Comparison of ENCODE assay signal across 15 cellular contexts in genomic region chr5:171913987-171914273, GRCh38.
A peak's percentile ranks its signal among the peaks of the same experiment; 100 is the strongest.
DNase-seq lines count a peak whose midpoint lies in the region; TF ChIP-seq lines count a peak whose summit lies in the region.
"Had no signal": no experiment of that assay in that cellular context is flagged by ENCODE, and none has a peak within 500 bp of the region (broad histone marks: within the 10 kb centered on the region; RNA-seq: fewer than 3 reads in every experiment).

No MANE protein-coding gene starts in this region.

- H3K27ac Mint-ChIP-seq in immature natural killer cell: peak overlapping the region in 4 of 6 donors; percentile 4 to 80 (median 46)

- peaks cover 49 to 70% of the 10 kb centered on the region in 2 donors for H3K4me1 Mint-ChIP-seq in immature natural killer cell

- H3K36me3 Mint-ChIP-seq in immature natural killer cell: no peaks in the 10 kb centered on the region

- peak overlapping the region; percentile 32 for H3K27ac ChIP-seq in VCaP
- H3K27ac ChIP-seq: hepatocyte, left ventricle myocardium inferior had no signal

- intact Hi-C loops in posterior vena cava (cut with DNase I): loop anchor here (10.0 kb wide), 3 partner anchors 91 to 271 kb away; partner anchors contain the start of genes FBXW11 (in 1 of the 2) and STK10 (in 1 of the 2)

- H3K27me3 Mint-ChIP-seq in immature natural killer cell (ENCODE audit: low read depth in 3 of 3): peaks cover 0 to 2% (median 0%) of the 10 kb centered on the region in 3 donors

- H3K4me3 Mint-ChIP-seq in immature natural killer cell: peak overlapping the region in 1 of 5 donors; percentile 1

- no peaks in the 10 kb centered on the region for H3K9me3 Mint-ChIP-seq in immature natural killer cell

- no peak for TF ChIP-seq CTCF in VCaP (conservative IDR thresholded peaks at IDR 0.05)

- DNase-seq in AG08395 (ENCODE audit: low spot score): peak; percentile 35
- DNase-seq in EL: peak; percentile 22
- DNase-seq in immature natural killer cell: no peak
- DNase-seq in stimulated activated CD8-positive, alpha-beta memory T cell treated with anti-CD3 and anti-CD28 coated beads, Interleukin-4, amount 100 ng/mL, for 48 hours: no peak
- DNase-seq in putamen (ENCODE audit: low spot score): no peak
- no peak for DNase-seq in posterior vena cava (ENCODE audit: low spot score)
- DNase-seq in NCI-H774 (lab: John Stamatoyannopoulos, UW): no peak
- DNase-seq: activated naive CD4-positive, alpha-beta T cell treated with Interleukin-2 at 50 U/mL for 16 hours; left ventricle myocardium inferior; NK-92 treated with Interleukin-12 subunit alpha and Interleukin-12 subunit beta, amount 100 ng/mL, for 24 hours; SHP77; substantia nigra; T1000 had no signal

Comparison
In these comparisons a context has a peak if more than half of its experiments do, and no peak if none do; other contexts are left out.
1. DNase-seq: peak in AG08395 (single experiment) and EL (single experiment); none in immature natural killer cell (0 of 3), stimulated activated CD8-positive, alpha-beta memory T cell treated with anti-CD3 and anti-CD28 coated beads, Interleukin-4, amount 100 ng/mL, for 48 hours (single experiment), putamen (single experiment), posterior vena cava (single experiment) and NCI-H774 (single experiment).